Comparison of ENCODE assay signal across 10 cellular contexts in the genomic region with DNA sequence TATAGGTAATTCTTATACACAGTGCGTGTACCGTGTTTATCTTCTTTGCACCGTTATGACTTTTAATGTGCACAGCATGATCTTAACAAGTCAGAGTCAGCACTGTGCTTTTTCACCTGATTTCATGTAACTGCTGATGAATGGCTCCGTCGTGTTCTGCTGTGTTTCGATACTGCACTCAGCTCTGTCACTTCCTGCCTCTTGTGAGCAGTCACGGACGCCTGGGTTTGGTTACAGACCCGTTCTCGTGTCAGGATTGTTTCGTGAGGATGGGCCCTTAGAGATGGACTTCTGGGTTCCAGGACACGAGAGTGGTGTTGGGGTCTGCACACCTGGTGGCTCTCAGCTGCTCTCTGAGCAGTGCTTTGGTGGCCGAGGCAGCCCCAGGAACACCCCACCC.
"Had no signal": no experiment of that assay in that cellular context is flagged by ENCODE, and none has a peak within 500 bp of the region (broad histone marks: within the 10 kb centered on the region; RNA-seq: fewer than 3 reads in every experiment).

No MANE protein-coding gene starts in this region.

- H3K9me3 Mint-ChIP-seq: activated CD4-positive, alpha-beta T cell treated with anti-CD3 and anti-CD28 coated beads, Interleukin-2, amount 10 ng/mL, durations not matched to agents 7 days and 5 days; activated T-helper 1 cell treated with anti-CD3 and anti-CD28 coated beads, Interleukin-12 subunit alpha, Interleukin-12 subunit beta, Interleukin-2, Interleukin-4 antibody, amounts not matched to agents 30 ng/mL and 10 ng/mL and 1 ng/mL, durations not matched to agents 14 hours and 24 hours and 36 hours; type B pancreatic cell had no signal

- H3K4me3 ChIP-seq: cardiac muscle cell had no signal

- DNase-seq: activated CD4-positive, alpha-beta T cell treated with anti-CD3 and anti-CD28 coated beads, Interleukin-2, amount 10 ng/mL, durations not matched to agents 7 days and 5 days; activated CD4-positive, CD25-positive, alpha-beta regulatory T cell; islet precursor cell; stimulated activated naive CD4-positive, alpha-beta T cell treated with Interleukin-2 at 50 U/mL for 16 hours; T-helper 2 cell had no signal

- H3K4me3 Mint-ChIP-seq: activated CD4-positive, alpha-beta T cell treated with anti-CD3 and anti-CD28 coated beads, Interleukin-2, amount 10 ng/mL, durations not matched to agents 7 days and 5 days; activated T-helper 1 cell treated with anti-CD3 and anti-CD28 coated beads, Interleukin-12 subunit alpha, Interleukin-12 subunit beta, Interleukin-2, Interleukin-4 antibody, amounts not matched to agents 30 ng/mL and 10 ng/mL and 1 ng/mL, durations not matched to agents 14 hours and 24 hours and 36 hours; type B pancreatic cell had no signal

- H3K27me3 ChIP-seq: cardiac muscle cell, neutrophil had no signal

- H3K36me3 ChIP-seq: cardiac muscle cell had no signal

- H3K27ac ChIP-seq: cardiac muscle cell, neutrophil had no signal

- H3K27me3 Mint-ChIP-seq: activated CD4-positive, alpha-beta T cell treated with anti-CD3 and anti-CD28 coated beads, Interleukin-2, amount 10 ng/mL, durations not matched to agents 7 days and 5 days; type B pancreatic cell had no signal

- H3K27ac Mint-ChIP-seq: activated T-helper 1 cell treated with anti-CD3 and anti-CD28 coated beads, Interleukin-12 subunit alpha, Interleukin-12 subunit beta, Interleukin-2, Interleukin-4 antibody, amounts not matched to agents 30 ng/mL and 10 ng/mL and 1 ng/mL, durations not matched to agents 14 hours and 24 hours and 36 hours; type B pancreatic cell had no signal

- H3K9me3 ChIP-seq: neutrophil had no signal

- ATAC-seq: esophagus mucosa had no signal
